In genomic region chr10:22931948-22932347, GRCh38 we compare ENCODE assay signal across 10 cellular contexts.
DNase-seq lines count a peak whose midpoint lies in the region; ATAC-seq and TF ChIP-seq lines count a peak whose summit lies in the region.
"Had no signal": no experiment of that assay in that cellular context is flagged by ENCODE, and none has a peak within 500 bp of the region (broad histone marks: within the 10 kb centered on the region; RNA-seq: fewer than 3 reads in every experiment).

No MANE protein-coding gene starts in this region.

- DNase-seq in adipocyte (ENCODE audit: low read depth) (no peak), retinal pigment epithelial cell (ENCODE audit: low read depth) (peak; percentile 41), NCI-H187 (lab: John Stamatoyannopoulos, UW) (no peak), WERI-Rb-1 (no peak)
- no peak for DNase-seq in activated T-cell treated with anti-CD3 and anti-CD28 coated beads, Interleukin-2, amount 50 U/mL, for 48 hours
- DNase-seq: kidney, NCI-H146 had no signal

- peak overlapping the region; percentile 54 for H3K9ac ChIP-seq in adipocyte (ENCODE audit: low read length)

- H3K27me3 ChIP-seq in adipocyte (replicated peaks; ENCODE audit: control insufficient read depth, insufficient read depth, low read length): peaks cover 13% of the 10 kb centered on the region
- H3K27me3 ChIP-seq in WERI-Rb-1 (ENCODE audit: insufficient read depth, low read depth, severe bottlenecking): no peaks in the 10 kb centered on the region

- no peak overlapping the region for H3K27ac ChIP-seq in WERI-Rb-1

- H3K9me3 ChIP-seq in adipocyte (ENCODE audit: control insufficient read depth, low read length) (peaks cover 13% of the 10 kb centered on the region), WERI-Rb-1 (ENCODE audit: severe bottlenecking) (no peaks in the 10 kb centered on the region)

- H3K4me3 ChIP-seq in adipocyte (ENCODE audit: low read length) (peak overlapping the region; percentile 68), retinal pigment epithelial cell (ENCODE audit: low read length) (no peak overlapping the region), WERI-Rb-1 (ENCODE audit: low read depth, low read length) (no peak overlapping the region)

- peak; percentile 48 for ATAC-seq in GM19035 (IDR thresholded peaks at IDR 0.05; ENCODE audit: unreplicated experiment)
- peak; percentile 46 for ATAC-seq in HG02938 (IDR thresholded peaks at IDR 0.05; ENCODE audit: unreplicated experiment)
- ATAC-seq in HG03159 (IDR thresholded peaks at IDR 0.05; ENCODE audit: unreplicated experiment): no peak

- TF ChIP-seq CTCF in retinal pigment epithelial cell (conservative IDR thresholded peaks at IDR 0.05; ENCODE audit: low read depth, low read length) (no peak), WERI-Rb-1 (IDR thresholded peaks at IDR 0.05; ENCODE audit: low read depth, low read length) (no peak)

- H3K36me3 ChIP-seq in adipocyte (ENCODE audit: control insufficient read depth, insufficient read depth, low read length, severe bottlenecking) (no peaks in the 10 kb centered on the region), WERI-Rb-1 (no peaks in the 10 kb centered on the region)

- peaks cover 22% of the 10 kb centered on the region for H3K4me1 ChIP-seq in adipocyte (ENCODE audit: control insufficient read depth, insufficient read depth, low read length)
